31 cellular contexts compared by ENCODE assay signal in genomic region chr7:110664798-110665197, GRCh38.
"Had no signal": no experiment of that assay in that cellular context is flagged by ENCODE, and none has a peak within 500 bp of the region (broad histone marks: within the 10 kb centered on the region; RNA-seq: fewer than 3 reads in every experiment).

No MANE protein-coding gene starts in this region.

- DNase-seq: central memory CD4-positive, alpha-beta T cell; effector CD8-positive, alpha-beta T cell; endodermal cell; erythroblast; esophagus squamous epithelium; hypothalamus; immature natural killer cell; islet precursor cell; kidney glomerular epithelial cell; left colon; mucosa of descending colon; naive B cell; nucleus accumbens; right cardiac atrium; spleen; stimulated activated CD4-positive, alpha-beta T cell treated with anti-CD3 and anti-CD28 coated beads, Interleukin-2, amount 100 ng/mL, for 48 hours; stimulated activated naive B cell treated with anti-CD40 and anti-IgM and Interleukin-4, amounts not matched to agents 10 μg/mL and 1 μg/mL and 100 μg/mL, for 72 hours; upper lobe of left lung; uterus had no signal

- H3K4me1 Mint-ChIP-seq: endodermal cell; immature natural killer cell; memory B cell; mesothelial cell of epicardium; naive B cell; stimulated activated naive B cell treated with anti-CD40 and anti-IgM and Interleukin-4, amounts not matched to agents 10 μg/mL and 1 μg/mL and 100 μg/mL, for 72 hours had no signal

- H3K36me3 ChIP-seq: esophagus squamous epithelium, prostate gland, spleen, thoracic aorta, upper lobe of left lung, uterus had no signal

- FAIRE-seq: colon, frontal cortex had no signal

- H3K9me3 ChIP-seq: prostate gland had no signal

- H3K4me1 ChIP-seq: esophagus squamous epithelium, prostate gland, spleen, tibial nerve, upper lobe of left lung, uterus had no signal

- H3K27ac Mint-ChIP-seq: dendritic cell treated with granulocyte-macrophage colony-stimulating factor and Interleukin-4, amounts not matched to agents 40 ng/mL and 50 ng/mL, for 4 days; endodermal cell; immature natural killer cell; memory B cell; mesothelial cell of epicardium; naive B cell; natural killer cell treated with Interleukin-12 subunit alpha and Interleukin-12 subunit beta and Interleukin-15 and Interleukin-18, amount 100 ng/mL, for 72 hours; stimulated activated naive B cell treated with anti-CD40 and anti-IgM and Interleukin-4, amounts not matched to agents 10 μg/mL and 1 μg/mL and 100 μg/mL, for 72 hours; stimulated activated naive CD8-positive, alpha-beta T cell treated with anti-CD3 and anti-CD28 coated beads, Interleukin-15, Interleukin-2, amounts not matched to agents 100 ng/mL and 50 ng/mL, for 24 hours had no signal

- ATAC-seq: left colon; mucosa of descending colon; natural killer cell treated with Interleukin-12 subunit alpha and Interleukin-12 subunit beta and Interleukin-15 and Interleukin-18, amount 100 ng/mL, for 72 hours; right cardiac atrium; stimulated activated naive B cell treated with anti-CD40 and anti-IgM and Interleukin-4, amounts not matched to agents 10 μg/mL and 1 μg/mL and 100 μg/mL, for 72 hours had no signal

- H3K27me3 ChIP-seq: esophagus squamous epithelium, spleen, tibial nerve, upper lobe of left lung, uterus had no signal

- H3K27me3 Mint-ChIP-seq: dendritic cell treated with granulocyte-macrophage colony-stimulating factor and Interleukin-4, amounts not matched to agents 40 ng/mL and 50 ng/mL, for 4 days; memory B cell; naive B cell; natural killer cell treated with Interleukin-12 subunit alpha and Interleukin-12 subunit beta and Interleukin-15 and Interleukin-18, amount 100 ng/mL, for 72 hours; stimulated activated naive B cell treated with anti-CD40 and anti-IgM and Interleukin-4, amounts not matched to agents 10 μg/mL and 1 μg/mL and 100 μg/mL, for 72 hours; stimulated activated naive CD8-positive, alpha-beta T cell treated with anti-CD3 and anti-CD28 coated beads, Interleukin-15, Interleukin-2, amounts not matched to agents 100 ng/mL and 50 ng/mL, for 24 hours had no signal

- H3K4me3 Mint-ChIP-seq: dendritic cell treated with granulocyte-macrophage colony-stimulating factor and Interleukin-4, amounts not matched to agents 40 ng/mL and 50 ng/mL, for 4 days; endodermal cell; immature natural killer cell; memory B cell; mesothelial cell of epicardium; naive B cell; natural killer cell treated with Interleukin-12 subunit alpha and Interleukin-12 subunit beta and Interleukin-15 and Interleukin-18, amount 100 ng/mL, for 72 hours; stimulated activated naive B cell treated with anti-CD40 and anti-IgM and Interleukin-4, amounts not matched to agents 10 μg/mL and 1 μg/mL and 100 μg/mL, for 72 hours; stimulated activated naive CD8-positive, alpha-beta T cell treated with anti-CD3 and anti-CD28 coated beads, Interleukin-15, Interleukin-2, amounts not matched to agents 100 ng/mL and 50 ng/mL, for 24 hours had no signal

- H3K4me3 ChIP-seq: esophagus squamous epithelium, lung, mucosa of descending colon, prostate gland, skin epidermis, spleen, thoracic aorta, tibial nerve, upper lobe of left lung, uterus had no signal

- H3K27ac ChIP-seq: esophagus squamous epithelium, prostate gland, skin epidermis, spleen, thoracic aorta, tibial nerve, upper lobe of left lung, uterus had no signal
